Comparison of ENCODE assay signal across 31 cellular contexts in the genomic region with DNA sequence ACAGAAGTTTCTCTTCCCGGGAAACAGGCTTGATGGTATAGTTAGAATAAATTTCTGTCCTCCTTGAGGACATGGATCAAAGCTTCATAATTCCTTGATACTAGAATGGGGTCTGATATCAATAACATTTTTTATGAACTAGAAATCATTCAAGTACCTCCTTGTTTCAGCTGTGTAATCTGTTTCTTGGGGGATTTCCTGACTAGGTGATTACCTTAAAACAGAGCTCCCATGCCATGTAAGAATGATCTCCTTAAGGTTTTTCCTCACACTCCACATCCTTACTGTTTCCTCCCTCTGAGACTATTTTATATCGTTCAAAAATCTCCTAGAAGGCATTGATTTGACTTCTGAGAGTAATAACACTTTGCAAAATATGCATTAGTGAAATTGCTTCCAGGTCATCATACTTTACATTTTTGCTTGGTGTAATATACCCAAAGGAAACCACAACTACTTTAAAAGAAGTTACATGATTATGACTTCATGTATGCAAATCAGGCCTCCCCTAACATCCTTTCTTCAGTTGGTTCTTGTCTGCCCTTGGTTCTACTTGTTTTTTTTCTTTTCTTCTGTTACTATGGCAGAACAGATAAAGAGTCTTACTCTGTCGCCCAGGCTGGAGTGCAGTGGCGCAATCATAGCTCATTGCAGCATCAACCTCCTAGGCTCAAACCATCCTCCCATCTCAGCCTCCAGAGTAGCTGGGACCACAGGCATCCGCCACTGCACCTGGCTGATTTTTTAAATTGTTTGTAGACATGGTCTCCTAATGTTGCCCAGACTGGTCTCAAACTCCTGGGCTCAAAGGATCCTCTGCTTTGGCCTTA.
DNase-seq lines count a peak whose midpoint lies in the region; ATAC-seq, FAIRE-seq and TF ChIP-seq lines count a peak whose summit lies in the region.
"Had no signal": no experiment of that assay in that cellular context is flagged by ENCODE, and none has a peak within 500 bp of the region (broad histone marks: within the 10 kb centered on the region; RNA-seq: fewer than 3 reads in every experiment).

No MANE protein-coding gene starts in this region.

- FAIRE-seq in astrocyte (lab: Jason Lieb, UNC) = no peak
- FAIRE-seq: bronchial epithelial cell, G401.6, H54, RCC 7860 had no signal

- intact Hi-C loops in IMR-90 (cut with micrococcal nuclease) = no loop called here

- H4K5ac ChIP-seq in IMR-90 (ENCODE audit: low read depth, low read length) = no peak overlapping the region

- no peak overlapping the region for H2AK5ac ChIP-seq in IMR-90 (ENCODE audit: low read depth, low read length)

- H3K4me2 ChIP-seq in IMR-90 (ENCODE audit: low read depth, low read length) (no peak overlapping the region), astrocyte (ENCODE audit: low read length) (no peak overlapping the region)

- no peaks in the 10 kb centered on the region for H3K36me3 ChIP-seq in IMR-90 (ENCODE audit: control insufficient read depth, insufficient read depth, low read length)
- no peaks in the 10 kb centered on the region for H3K36me3 ChIP-seq in astrocyte (ENCODE audit: insufficient read depth, low read length)
- H3K36me3 ChIP-seq: adrenal gland, esophagus muscularis mucosa, thoracic aorta, vagina had no signal

- H4K8ac ChIP-seq in IMR-90 (ENCODE audit: low read depth in 2 of 2, low read length in 2 of 2) = no peak overlapping the region

- no peaks in the 10 kb centered on the region for H3K9me1 ChIP-seq in IMR-90 (ENCODE audit: insufficient read depth, low read length)

- CTCF ChIA-PET in IMR-90 (lab: Yijun Ruan, JAX) = interaction anchor here (0.7 kb wide), 1 partner anchor 14 kb away, joined by 3 read pairs; no protein-coding TSS in a partner anchor

- in situ Hi-C loops in IMR-90 (cut with MboI; ENCODE audit: low sequenced_read_pairs) = no loop called here

- H4K91ac ChIP-seq in IMR-90 (ENCODE audit: insufficient read depth, low read depth, low read length) = no peak overlapping the region

- H3K27ac Mint-ChIP-seq in astrocyte (ENCODE audit: unreplicated experiment) = no peak overlapping the region
- H3K27ac Mint-ChIP-seq: CD14-positive monocyte, T-cell had no signal

- no peaks in the 10 kb centered on the region for H3K27me3 Mint-ChIP-seq in astrocyte (ENCODE audit: low read depth, unreplicated experiment)

- no CpG with 5 or more reads among the region's 5 CpGs for WGBS in IMR-90 (ENCODE audit: extremely low coverage in 2 of 2, insufficient read length in 1 of 2), 2 experiments

- H2BK15ac ChIP-seq in IMR-90 (ENCODE audit: low read depth, low read length) = no peak overlapping the region

- H2BK120ac ChIP-seq in IMR-90 (ENCODE audit: low read depth, low read length) = no peak overlapping the region

- peak; percentile 60 for ATAC-seq in IMR-90 (ENCODE audit: low read depth)
- ATAC-seq: sciatic nerve; stimulated activated naive CD8-positive, alpha-beta T cell treated with anti-CD3 and anti-CD28 coated beads, Interleukin-15, Interleukin-2, amounts not matched to agents 100 U/mL and 50 U/mL, for 24 hours; T-cell had no signal

- H3K27ac ChIP-seq in IMR-90 (ENCODE audit: insufficient read depth, low read length) (no peak overlapping the region), astrocyte (ENCODE audit: low read depth, low read length) (no peak overlapping the region)
- H3K27ac ChIP-seq: adrenal gland, esophagus muscularis mucosa, thoracic aorta, vagina had no signal

- TF ChIP-seq CTCF in IMR-90 (conservative IDR thresholded peaks at IDR 0.05; ENCODE audit: low read depth, low read length) (no peak), astrocyte (IDR thresholded peaks at IDR 0.05; ENCODE audit: insufficient read depth, low read depth, low read length) (no peak)

- no peak overlapping the region for H2BK5ac ChIP-seq in IMR-90 (ENCODE audit: low read depth, low read length, poor library complexity, severe bottlenecking)

- no peaks in the 10 kb centered on the region for H3K27me3 ChIP-seq in IMR-90 (ENCODE audit: control insufficient read depth, insufficient read depth, low read length)
- no peaks in the 10 kb centered on the region for H3K27me3 ChIP-seq in astrocyte (ENCODE audit: insufficient read depth, low read length)
- H3K27me3 ChIP-seq: adrenal gland, esophagus muscularis mucosa, vagina had no signal

- no peak for TF ChIP-seq RAD21 in IMR-90 (IDR thresholded peaks at IDR 0.05; ENCODE audit: low read length)

- H3K9me3 Mint-ChIP-seq in astrocyte (ENCODE audit: unreplicated experiment) = no peaks in the 10 kb centered on the region

- H3K18ac ChIP-seq in IMR-90 (ENCODE audit: low read depth, low read length) = no peak overlapping the region

- no peaks in the 10 kb centered on the region for H3K4me1 Mint-ChIP-seq in astrocyte (ENCODE audit: low read depth, unreplicated experiment)

- no peak overlapping the region for H3K4me3 Mint-ChIP-seq in astrocyte (ENCODE audit: unreplicated experiment)
- H3K4me3 Mint-ChIP-seq: CD14-positive monocyte, T-cell had no signal

- no peaks in the 10 kb centered on the region for H3K36me3 Mint-ChIP-seq in astrocyte (ENCODE audit: low read depth, unreplicated experiment)
- H3K36me3 Mint-ChIP-seq: T-cell had no signal

- no peaks in the 10 kb centered on the region for H3K9me3 ChIP-seq in IMR-90 (ENCODE audit: control insufficient read depth, insufficient read depth, low read length)
- no peaks in the 10 kb centered on the region for H3K9me3 ChIP-seq in astrocyte (ENCODE audit: insufficient read depth, low read depth, low read length)
- H3K9me3 ChIP-seq: adrenal gland, esophagus muscularis mucosa, thoracic aorta, vagina had no signal

- H3K4me1 ChIP-seq in IMR-90 (ENCODE audit: control insufficient read depth, insufficient read depth, low read length) (no peaks in the 10 kb centered on the region), astrocyte (ENCODE audit: insufficient read depth, low read length) (no peaks in the 10 kb centered on the region)

- no peak overlapping the region for H2AK9ac ChIP-seq in IMR-90 (replicated peaks; ENCODE audit: low read depth, low read length, poor library complexity)

- no peak overlapping the region for H2AFZ ChIP-seq in IMR-90 (replicated peaks; ENCODE audit: low read length, poor library complexity)
- no peak overlapping the region for H2AFZ ChIP-seq in astrocyte (ENCODE audit: low read depth, low read length)

- H3K4me3 ChIP-seq in IMR-90 (ENCODE audit: insufficient read depth, low read depth, low read length) = no peak overlapping the region
- no peak overlapping the region for H3K4me3 ChIP-seq in astrocyte (ENCODE audit: insufficient read depth, low read depth, low read length)
- H3K4me3 ChIP-seq: adrenal gland, esophagus muscularis mucosa, lung, thoracic aorta, vagina had no signal

- no peak overlapping the region for H2BK20ac ChIP-seq in IMR-90 (ENCODE audit: low read depth, low read length)

- DNase-seq in EL (peak; percentile 64), IMR-90 (peak; percentile 52), astrocyte (ENCODE audit: low read depth) (peak; percentile 58), iris pigment epithelial cell (ENCODE audit: low read depth) (peak; percentile 65), AG08395 (ENCODE audit: low spot score) (no peak), DMS53 (lab: John Stamatoyannopoulos, UW) (no peak)
- DNase-seq in stimulated activated CD8-positive, alpha-beta memory T cell treated with anti-CD3 and anti-CD28 coated beads, Interleukin-4, amount 100 ng/mL, for 48 hours = no peak
- DNase-seq in activated effector memory CD4-positive, alpha-beta T cell treated with anti-CD3 and anti-CD28 coated beads, Interleukin-2, amount 50 U/mL, for 16 hours = no peak
- DNase-seq: activated CD4-positive, alpha-beta T cell treated with anti-CD3 and anti-CD28 coated beads for 1 hour; activated CD8-positive, alpha-beta memory T cell treated with anti-CD3 and anti-CD28 coated beads for 24 hours; activated gamma-delta T cell treated with Interleukin-2 at 50 U/mL for 16 hours; activated T-cell treated with anti-CD3 and anti-CD28 coated beads, Interleukin-2, amount 50 U/mL, for 1 hour; adrenal gland; cortex of kidney; kidney glomerular epithelial cell; NCI-H2029 treated with DMSO at 0.1 percent for 48 hours; NCI-H446; NK-92 treated with Interleukin-12 subunit alpha and Interleukin-12 subunit beta, amount 100 ng/mL, for 24 hours; posterior cingulate gyrus; stimulated activated naive CD8-positive, alpha-beta T cell treated with anti-CD3 and anti-CD28 coated beads, Interleukin-15, Interleukin-2, amounts not matched to agents 100 U/mL and 50 U/mL, for 24 hours; T-cell had no signal

- H3K79me2 ChIP-seq in astrocyte (ENCODE audit: insufficient read depth, low read length) = peaks cover 6% of the 10 kb centered on the region

- peaks cover 3% of the 10 kb centered on the region in 2 experiments; a peak in 1 of 4 replicates for H3K79me1 ChIP-seq in IMR-90 (ENCODE audit: low read depth in 1 of 2, low read length in 2 of 2)

- no peak overlapping the region for H3K4ac ChIP-seq in IMR-90 (ENCODE audit: low read depth, low read length)

- no peak for TF ChIP-seq POLR2A in IMR-90 (IDR thresholded peaks at IDR 0.05; ENCODE audit: low read depth, low read length)

- BruUV-seq in IMR-90 (replicated peaks; lab: Mats Ljungman, UMichigan) = no TSS peak

- H3K9ac ChIP-seq in IMR-90 (ENCODE audit: low read depth, low read length) = no peak overlapping the region
- no peak overlapping the region for H3K9ac ChIP-seq in astrocyte (ENCODE audit: low read length)

- H3K23ac ChIP-seq in IMR-90 (ENCODE audit: low read depth, low read length) = no peak overlapping the region

- POLR2A ChIA-PET in IMR-90 (lab: Charles Lee; ENCODE audit: unreplicated experiment) = no interaction called here

- dilution Hi-C loops in IMR-90 (cut with HindIII; ENCODE audit: low sequenced_read_pairs, unreplicated experiment) = no loop called here

- H4K20me1 ChIP-seq in IMR-90 (ENCODE audit: insufficient read depth, low read length) (no peaks in the 10 kb centered on the region), astrocyte (ENCODE audit: insufficient read depth, low read length) (no peaks in the 10 kb centered on the region)

- no peak overlapping the region for H3K14ac ChIP-seq in IMR-90 (replicated peaks; ENCODE audit: low read depth, low read length)

- H3K56ac ChIP-seq in IMR-90 (ENCODE audit: extremely low read depth, insufficient read depth, low read length) = no peak overlapping the region

TF ChIP-seq in IMR-90, 13 proteins besides CTCF, POLR2A, EP300 and RAD21 (continues in another document):
- TF ChIP-seq CHD1 (IDR thresholded peaks at IDR 0.05; ENCODE audit: low read depth, low read length) (no peak), USF2 (IDR thresholded peaks at IDR 0.05; ENCODE audit: low read depth, low read length) (no peak), CEBPB (IDR thresholded peaks at IDR 0.05; ENCODE audit: low read depth, low read length) (peak; percentile 53; the same call in 1 of the 2 replicates), MXI1 (IDR thresholded peaks at IDR 0.05; ENCODE audit: borderline replicate concordance, low read depth, low read length) (no peak), NFE2L2 (IDR thresholded peaks at IDR 0.05; ENCODE audit: low read depth, low read length) (no peak)

Comparison
In these comparisons a context has a peak if more than half of its experiments do, and no peak if none do; other contexts are left out.
1. DNase-seq: peak in EL (single experiment), IMR-90 (single experiment), astrocyte (single experiment) and iris pigment epithelial cell (single experiment); none in stimulated activated CD8-positive, alpha-beta memory T cell treated with anti-CD3 and anti-CD28 coated beads, Interleukin-4, amount 100 ng/mL, for 48 hours (single experiment), AG08395 (single experiment), activated effector memory CD4-positive, alpha-beta T cell treated with anti-CD3 and anti-CD28 coated beads, Interleukin-2, amount 50 U/mL, for 16 hours (single experiment) and DMS53 (single experiment).